Comparison of ENCODE assay signal across 8 cellular contexts in genomic region chr2:11342561-11343343, GRCh38.
DNase-seq lines count a peak whose midpoint lies in the region; ATAC-seq, FAIRE-seq and TF ChIP-seq lines count a peak whose summit lies in the region.

No MANE protein-coding gene starts in this region.

- CTCF ChIA-PET in AG04449 (lab: Yijun Ruan, JAX): interaction anchor here (0.6 to 1.3 kb wide), 2 partner anchors 123 to 240 kb away, joined by 3 read pairs; no protein-coding TSS in a partner anchor

- no peaks in the 10 kb centered on the region for H3K36me3 ChIP-seq in effector memory CD4-positive, alpha-beta T cell (ENCODE audit: control insufficient read depth, insufficient read depth, low read length)
- H3K36me3 ChIP-seq in muscle layer of colon (ENCODE audit: insufficient read depth, low read length): no peaks in the 10 kb centered on the region

- ATAC-seq in GM19023 (IDR thresholded peaks at IDR 0.05; ENCODE audit: unreplicated experiment) (no peak), HG03565 (IDR thresholded peaks at IDR 0.05; ENCODE audit: unreplicated experiment) (no peak)

- in situ Hi-C loops in GM13977 (cut with MboI; ENCODE audit: low pct_unique_long_range_greater_than_20kb, low sequenced_read_pairs, unreplicated experiment): no loop called here

- DNase-seq in AG04449 (ENCODE audit: low read depth, low spot score) (no peak), GM12864 (ENCODE audit: low read depth) (no peak), RCC 7860 (ENCODE audit: low spot score) (peak; percentile 62), GM13977 (ENCODE audit: low spot score) (no peak)
- DNase-seq in effector memory CD4-positive, alpha-beta T cell: no peak

- peaks cover 15% of the 10 kb centered on the region for H3K4me1 ChIP-seq in effector memory CD4-positive, alpha-beta T cell (ENCODE audit: control insufficient read depth, insufficient read depth, low read length, poor library complexity, severe bottlenecking)
- peaks cover 35% of the 10 kb centered on the region for H3K4me1 ChIP-seq in muscle layer of colon (ENCODE audit: insufficient read depth, low read length)

- peak overlapping the region; percentile 61 for H3K9ac ChIP-seq in muscle layer of colon (ENCODE audit: low read length)

- TF ChIP-seq CTCF in AG04449 (IDR thresholded peaks at IDR 0.05; ENCODE audit: insufficient read depth, low read length, missing control alignments) (no peak), GM12864 (IDR thresholded peaks at IDR 0.05; ENCODE audit: low read depth, low read length, missing control alignments) (no peak), GM13977 (IDR thresholded peaks at IDR 0.05; ENCODE audit: extremely low read depth, insufficient read depth, missing control alignments) (no peak)

- H3K4me3 ChIP-seq in AG04449 (ENCODE audit: low read depth, low read length) (peak overlapping the region; percentile 82), GM12864 (ENCODE audit: low read depth, low read length) (peak overlapping the region; percentile 96), muscle layer of colon (ENCODE audit: low read depth in 1 of 2, low read length in 2 of 2) (peak overlapping the region; percentile 96 to 97)
- peak overlapping the region; percentile 82 for H3K4me3 ChIP-seq in effector memory CD4-positive, alpha-beta T cell (ENCODE audit: insufficient read depth, low read depth, low read length, poor library complexity, severe bottlenecking)

- FAIRE-seq in RCC 7860 (lab: Jason Lieb, UNC): peak; percentile 90

- H3K9me3 ChIP-seq in effector memory CD4-positive, alpha-beta T cell (ENCODE audit: control insufficient read depth, low read length): no peaks in the 10 kb centered on the region
- no peaks in the 10 kb centered on the region for H3K9me3 ChIP-seq in muscle layer of colon (ENCODE audit: low read length)

- H3K27me3 ChIP-seq in effector memory CD4-positive, alpha-beta T cell (replicated peaks; ENCODE audit: control insufficient read depth, insufficient read depth, low read length, poor library complexity, severe bottlenecking): no peaks in the 10 kb centered on the region
- no peaks in the 10 kb centered on the region for H3K27me3 ChIP-seq in muscle layer of colon (ENCODE audit: control insufficient read depth in 1 of 2, insufficient read depth in 2 of 2, low read length in 2 of 2)

- no peak overlapping the region for H3K27ac ChIP-seq in effector memory CD4-positive, alpha-beta T cell (ENCODE audit: insufficient read depth, low read length, poor library complexity, severe bottlenecking)
- peak overlapping the region; percentile 94 for H3K27ac ChIP-seq in muscle layer of colon (ENCODE audit: low read depth, low read length)

- POLR2A ChIA-PET in AG04449 (lab: Yijun Ruan, JAX): interaction anchor here (1.0 kb wide), 1 partner anchor 13 kb away, joined by 3 read pairs; no protein-coding TSS in a partner anchor
